Comparison of ENCODE assay signal across 31 cellular contexts in genomic region chr19:28023064-28023463, GRCh38.
DNase-seq lines count a peak whose midpoint lies in the region; FAIRE-seq and TF ChIP-seq lines count a peak whose summit lies in the region.
"Had no signal": no experiment of that assay in that cellular context is flagged by ENCODE, and none has a peak within 500 bp of the region (broad histone marks: within the 10 kb centered on the region; RNA-seq: fewer than 3 reads in every experiment).

No MANE protein-coding gene starts in this region.

- H3K9ac ChIP-seq in kidney (ENCODE audit: low read length in 2 of 2) = no peak overlapping the region
- H3K9ac ChIP-seq: BLaER1 had no signal

- H3K4me3 ChIP-seq in MG63 (no peak overlapping the region), esophagus muscularis mucosa (no peak overlapping the region), kidney (ENCODE audit: low read length in 2 of 2) (no peak overlapping the region)
- H3K4me3 ChIP-seq: BLaER1, dorsolateral prefrontal cortex, tibial nerve had no signal

- H3K27ac Mint-ChIP-seq in HFFc6 = no peak overlapping the region
- H3K27ac Mint-ChIP-seq: activated CD4-positive, alpha-beta T cell treated with anti-CD3 and anti-CD28 coated beads, Interleukin-2, amount 10 ng/mL, durations not matched to agents 7 days and 5 days; activated CD8-positive, alpha-beta memory T cell treated with anti-CD3 and anti-CD28 coated beads, Interleukin-2, amount 10 ng/mL, durations not matched to agents 7 days and 5 days; H9; natural killer cell treated with Interleukin-12 subunit alpha and Interleukin-12 subunit beta and Interleukin-15 and Interleukin-18, amount 100 ng/mL, for 72 hours; stimulated activated naive CD8-positive, alpha-beta T cell treated with anti-CD3 and anti-CD28 coated beads, Interleukin-15, Interleukin-2, amounts not matched to agents 100 ng/mL and 50 ng/mL, for 24 hours had no signal

- no peaks in the 10 kb centered on the region for H3K36me3 ChIP-seq in MG63
- H3K36me3 ChIP-seq in esophagus muscularis mucosa = no peaks in the 10 kb centered on the region
- no peaks in the 10 kb centered on the region for H3K36me3 ChIP-seq in kidney (ENCODE audit: control insufficient read depth in 1 of 2, insufficient read depth in 2 of 2, low read length in 2 of 2)
- H3K36me3 ChIP-seq: BLaER1, tibial nerve had no signal

- WGBS in esophagus muscularis mucosa = 46% methylated on average over 5 of the region's 5 CpGs

- TF ChIP-seq EP300 in esophagus muscularis mucosa (IDR thresholded peaks at IDR 0.05) = no peak

- no peak overlapping the region for H3K4me3 Mint-ChIP-seq in HFFc6
- H3K4me3 Mint-ChIP-seq: activated CD4-positive, alpha-beta T cell treated with anti-CD3 and anti-CD28 coated beads, Interleukin-2, amount 10 ng/mL, durations not matched to agents 7 days and 5 days; activated CD8-positive, alpha-beta memory T cell treated with anti-CD3 and anti-CD28 coated beads, Interleukin-2, amount 10 ng/mL, durations not matched to agents 7 days and 5 days; central memory CD8-positive, alpha-beta T cell; H9; natural killer cell treated with Interleukin-12 subunit alpha and Interleukin-12 subunit beta and Interleukin-15 and Interleukin-18, amount 100 ng/mL, for 72 hours; stimulated activated naive CD8-positive, alpha-beta T cell treated with anti-CD3 and anti-CD28 coated beads, Interleukin-15, Interleukin-2, amounts not matched to agents 100 ng/mL and 50 ng/mL, for 24 hours had no signal

- TF ChIP-seq CTCF in esophagus muscularis mucosa (IDR thresholded peaks at IDR 0.05) = no peak
- TF ChIP-seq CTCF in kidney (IDR thresholded peaks at IDR 0.05; ENCODE audit: borderline replicate concordance, extremely low read depth, insufficient read depth) = no peak
- TF ChIP-seq CTCF in HFFc6 (IDR thresholded peaks at IDR 0.05) = no peak

- no peak for TF ChIP-seq POLR2A in esophagus muscularis mucosa (IDR thresholded peaks at IDR 0.05; ENCODE audit: low read depth)

- H3K27ac ChIP-seq in esophagus muscularis mucosa (replicated peaks in 1 of 4) (no peak overlapping the region), kidney (ENCODE audit: low read depth in 2 of 2, low read length in 2 of 2) (no peak overlapping the region)
- H3K27ac ChIP-seq: 22Rv1, BLaER1, dorsolateral prefrontal cortex, foreskin keratinocyte, tibial nerve, VCaP had no signal

- no peaks in the 10 kb centered on the region for H3K4me1 ChIP-seq in esophagus muscularis mucosa
- H3K4me1 ChIP-seq in kidney (ENCODE audit: control insufficient read depth in 1 of 2, insufficient read depth in 1 of 2, low read depth in 1 of 2, low read length in 2 of 2) = no peaks in the 10 kb centered on the region
- H3K4me1 ChIP-seq: Caco-2, foreskin keratinocyte, tibial nerve had no signal

- H3K9me3 ChIP-seq in MG63 = no peaks in the 10 kb centered on the region
- no peaks in the 10 kb centered on the region for H3K9me3 ChIP-seq in esophagus muscularis mucosa
- no peaks in the 10 kb centered on the region for H3K9me3 ChIP-seq in kidney (ENCODE audit: control insufficient read depth in 1 of 2, low read length in 2 of 2)
- H3K9me3 ChIP-seq: BLaER1, Caco-2, tibial nerve had no signal

- H3K9me3 Mint-ChIP-seq in HFFc6 = peaks cover 62% of the 10 kb centered on the region
- H3K9me3 Mint-ChIP-seq: activated CD4-positive, alpha-beta T cell treated with anti-CD3 and anti-CD28 coated beads, Interleukin-2, amount 10 ng/mL, durations not matched to agents 7 days and 5 days; natural killer cell treated with Interleukin-12 subunit alpha and Interleukin-12 subunit beta and Interleukin-15 and Interleukin-18, amount 100 ng/mL, for 72 hours; stimulated activated naive CD8-positive, alpha-beta T cell treated with anti-CD3 and anti-CD28 coated beads, Interleukin-15, Interleukin-2, amounts not matched to agents 100 ng/mL and 50 ng/mL, for 24 hours had no signal

- FAIRE-seq in kidney (lab: Jason Lieb, UNC) = no peak
- FAIRE-seq: GM12891 had no signal

- DNase-seq in A172 (ENCODE audit: low spot score) (peak; percentile 30), MG63 (peak; percentile 72), esophagus muscularis mucosa (ENCODE audit: extremely low spot score) (peak; percentile 78), mucosa of gallbladder (ENCODE audit: low spot score) (peak; percentile 15), AG08396 (ENCODE audit: low spot score) (no peak), kidney (no peak), HFFc6 (no peak)
- DNase-seq in activated naive CD4-positive, alpha-beta T cell (lab: John Stamatoyannopoulos, UW) = no peak
- DNase-seq: activated CD4-positive, alpha-beta T cell treated with anti-CD3 and anti-CD28 coated beads, Interleukin-2, amount 10 ng/mL, durations not matched to agents 7 days and 5 days; activated CD8-positive, alpha-beta memory T cell treated with anti-CD3 and anti-CD28 coated beads, Interleukin-2, amount 10 ng/mL, durations not matched to agents 7 days and 5 days; activated naive CD4-positive, alpha-beta T cell treated with anti-CD3 and anti-CD28 coated beads, Interleukin-2, amount 50 U/mL, for 16 hours; anterior cingulate cortex; Caco-2; DMS79; dorsolateral prefrontal cortex; H9; left ventricle myocardium superior; NCI-H1048; NCI-H187; NCI-H774; posterior cingulate gyrus; stimulated activated CD4-positive, alpha-beta T cell treated with anti-CD3 and anti-CD28 coated beads, Interleukin-15, amount 100 ng/mL, for 24 hours had no signal

- H3K36me3 Mint-ChIP-seq in HFFc6 (ENCODE audit: low read depth) = no peaks in the 10 kb centered on the region
- H3K36me3 Mint-ChIP-seq: activated CD8-positive, alpha-beta memory T cell treated with anti-CD3 and anti-CD28 coated beads, Interleukin-2, amount 10 ng/mL, durations not matched to agents 7 days and 5 days; natural killer cell treated with Interleukin-12 subunit alpha and Interleukin-12 subunit beta and Interleukin-15 and Interleukin-18, amount 100 ng/mL, for 72 hours had no signal

- no peaks in the 10 kb centered on the region for H3K27me3 ChIP-seq in MG63
- no peaks in the 10 kb centered on the region for H3K27me3 ChIP-seq in esophagus muscularis mucosa
- H3K27me3 ChIP-seq: BLaER1, dorsolateral prefrontal cortex, foreskin keratinocyte, tibial nerve had no signal

- intact Hi-C loops in esophagus muscularis mucosa (cut with DNase I) (no loop called here), kidney (cut with DNase I) (no loop called here)

- H3K27me3 Mint-ChIP-seq in HFFc6 (ENCODE audit: insufficient read depth) = no peaks in the 10 kb centered on the region
- H3K27me3 Mint-ChIP-seq: activated CD4-positive, alpha-beta T cell treated with anti-CD3 and anti-CD28 coated beads, Interleukin-2, amount 10 ng/mL, durations not matched to agents 7 days and 5 days; activated CD8-positive, alpha-beta memory T cell treated with anti-CD3 and anti-CD28 coated beads, Interleukin-2, amount 10 ng/mL, durations not matched to agents 7 days and 5 days; central memory CD8-positive, alpha-beta T cell; stimulated activated naive CD8-positive, alpha-beta T cell treated with anti-CD3 and anti-CD28 coated beads, Interleukin-15, Interleukin-2, amounts not matched to agents 100 ng/mL and 50 ng/mL, for 24 hours had no signal

- H3K4me1 Mint-ChIP-seq in HFFc6 (ENCODE audit: low read depth) = no peaks in the 10 kb centered on the region
- H3K4me1 Mint-ChIP-seq: activated CD4-positive, alpha-beta T cell treated with anti-CD3 and anti-CD28 coated beads, Interleukin-2, amount 10 ng/mL, durations not matched to agents 7 days and 5 days; activated CD8-positive, alpha-beta memory T cell treated with anti-CD3 and anti-CD28 coated beads, Interleukin-2, amount 10 ng/mL, durations not matched to agents 7 days and 5 days; central memory CD8-positive, alpha-beta T cell had no signal

Comparison
In these comparisons a context has a peak if more than half of its experiments do, and no peak if none do; other contexts are left out.
1. DNase-seq: peak in A172 (single experiment), MG63 (single experiment), esophagus muscularis mucosa (single experiment) and mucosa of gallbladder (single experiment); none in AG08396 (single experiment), kidney (single experiment), activated naive CD4-positive, alpha-beta T cell (0 of 4) and HFFc6 (single experiment).